In genomic region chr12:69406217-69406616, GRCh38 we compare ENCODE assay signal across 1 cellular context.
TF ChIP-seq lines count a peak whose summit lies in the region.

No MANE protein-coding gene starts in this region.

TF ChIP-seq in A549, 52 proteins besides CTCF, POLR2A, EP300 and RAD21 (continued from another document):
- TF ChIP-seq HMGXB4 (CRISPR knock-in tag; IDR thresholded peaks at IDR 0.05; ENCODE audit: borderline replicate concordance) (no peak), HES2 (IDR thresholded peaks at IDR 0.05) (no peak)
TF ChIP-seq in A549: peak in this region for 0.
